In the genomic region with DNA sequence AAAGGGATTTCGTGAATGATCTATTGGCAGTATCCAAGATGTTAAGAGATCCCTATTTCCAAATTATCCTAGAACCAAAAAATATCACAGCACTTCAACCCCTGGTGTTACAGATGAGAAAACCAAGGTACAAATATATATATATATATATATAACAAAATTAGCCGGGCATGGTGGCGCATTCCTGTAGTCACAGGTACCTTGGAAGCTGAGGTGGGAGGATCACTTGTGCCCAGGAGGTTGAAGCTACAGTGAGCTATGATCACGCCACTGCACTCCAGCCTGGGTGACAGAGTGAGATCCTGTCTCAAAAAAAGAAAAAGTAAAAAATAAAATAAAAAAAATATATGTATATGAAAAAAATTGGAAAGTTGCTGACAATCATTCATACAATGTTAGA, we compare ENCODE assay signal across 1 cellular context.
TF ChIP-seq lines count a peak whose summit lies in the region.

No MANE protein-coding gene starts in this region.

TF ChIP-seq in K562, 482 proteins besides CTCF, POLR2A, EP300 and RAD21:
- TF ChIP-seq MXI1 (IDR thresholded peaks at IDR 0.05; ENCODE audit: low read depth, low read length), result no peak
- TF ChIP-seq GABPA (tag; conservative IDR thresholded peaks at IDR 0.05; ENCODE audit: low read depth), result peak; percentile 31
- no peak for TF ChIP-seq ZNF197 (CRISPR knock-in tag; IDR thresholded peaks at IDR 0.05; ENCODE audit: low read depth)
- TF ChIP-seq POLR2AphosphoS5 (IDR thresholded peaks at IDR 0.05; ENCODE audit: control insufficient read depth, insufficient read depth, low read depth, low read length), result no peak
- peak; percentile 4; the same call in 1 of the 2 replicates for TF ChIP-seq ZKSCAN8 (CRISPR knock-in tag; IDR thresholded peaks at IDR 0.05)
